ENCODE assay signal across 8 cellular contexts in the genomic region with DNA sequence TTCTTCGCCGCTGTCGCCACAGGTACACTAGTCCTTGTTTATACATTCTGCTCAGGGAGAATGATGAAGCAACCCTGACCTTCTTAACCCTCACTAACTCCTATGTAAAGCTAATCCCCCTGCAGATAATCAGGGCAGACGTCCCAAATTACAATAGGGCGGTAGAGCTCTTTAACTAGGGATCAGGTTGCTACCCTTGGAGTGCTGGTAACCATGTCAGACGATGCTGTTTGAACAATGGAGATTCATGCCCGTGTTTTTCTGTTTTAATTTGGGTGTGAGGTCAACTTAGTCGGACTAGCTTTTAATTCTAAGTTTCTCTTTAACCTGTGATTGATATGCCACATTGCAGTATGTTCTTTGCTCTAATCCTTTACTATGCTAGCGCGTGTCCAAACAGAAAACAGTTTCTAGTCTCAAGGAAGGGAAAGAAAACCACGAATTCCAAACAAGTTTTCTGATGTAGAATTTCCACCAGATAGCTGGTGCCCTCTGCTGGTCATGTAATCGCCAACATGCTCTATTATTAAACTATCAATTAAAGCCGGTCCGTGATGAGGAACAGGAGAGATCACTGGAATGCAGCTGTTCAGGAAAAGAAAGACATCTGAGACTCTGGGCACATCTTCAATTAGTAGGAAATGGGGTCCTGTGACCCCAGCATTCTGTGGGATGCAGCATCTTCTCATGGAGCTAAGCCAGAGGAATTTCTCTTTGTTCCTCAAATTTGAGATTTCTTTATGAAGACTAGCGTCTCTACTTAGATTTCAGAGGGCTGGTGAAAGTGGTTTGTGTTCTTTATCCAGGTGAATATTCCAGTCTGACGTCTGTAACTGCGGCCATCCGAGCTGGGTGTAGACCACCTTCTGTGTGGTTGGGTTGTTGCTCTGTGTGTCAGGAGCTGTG. TPM values are rescaled to one million over a fixed set of nuclear protein-coding genes. Genes with fewer than 3 reads are reported as not detected.
A peak's percentile ranks its signal among the peaks of the same experiment; 100 is the strongest.
DNase-seq lines count a peak whose midpoint lies in the region; ATAC-seq and TF ChIP-seq lines count a peak whose summit lies in the region.

No MANE protein-coding gene starts in this region.

- H3K36me3 Mint-ChIP-seq in CD4-positive, alpha-beta memory T cell: no peaks in the 10 kb centered on the region
- no peaks in the 10 kb centered on the region for H3K36me3 Mint-ChIP-seq in neural crest cell (ENCODE audit: low read depth)

- peaks cover 14 to 39% (median 21%) of the 10 kb centered on the region in 4 donors for H3K4me1 Mint-ChIP-seq in CD4-positive, alpha-beta memory T cell
- peaks cover 30% of the 10 kb centered on the region for H3K4me1 Mint-ChIP-seq in neural crest cell

- H3K36me3 ChIP-seq in CD4-positive, alpha-beta memory T cell (ENCODE audit: insufficient read depth, low read length): no peaks in the 10 kb centered on the region
- H3K36me3 ChIP-seq in OCI-LY1 (ENCODE audit: insufficient read depth, low read length): no peaks in the 10 kb centered on the region
- peaks cover 0 to 10% (median 0%) of the 10 kb centered on the region in 3 donors for H3K36me3 ChIP-seq in tibial nerve

- H3K4me2 ChIP-seq in OCI-LY1 (ENCODE audit: low read length): no peak overlapping the region

- H3K9me2 ChIP-seq in OCI-LY1 (ENCODE audit: low read depth, low read length): no peaks in the 10 kb centered on the region

- TF ChIP-seq CTCF in OCI-LY1 (IDR thresholded peaks at IDR 0.05; ENCODE audit: low read length) (peak; percentile 82), foreskin keratinocyte (conservative IDR thresholded peaks at IDR 0.05) (peak; percentile 89), neural crest cell (conservative IDR thresholded peaks at IDR 0.05) (peak; percentile 92), tibial nerve (IDR thresholded peaks at IDR 0.05) (peak; percentile 63 to 93 (median 80))

- peaks cover 9 to 15% of the 10 kb centered on the region in 2 donors for H3K27me3 Mint-ChIP-seq in CD4-positive, alpha-beta memory T cell
- no peaks in the 10 kb centered on the region for H3K27me3 Mint-ChIP-seq in neural crest cell (ENCODE audit: low read depth)

- H3K9ac ChIP-seq in OCI-LY1 (ENCODE audit: low read length): no peak overlapping the region

- peak; percentile 25 for ATAC-seq in foreskin keratinocyte

- H3K27ac Mint-ChIP-seq in CD4-positive, alpha-beta memory T cell: peak overlapping the region in 2 of 7 donors; percentile 38 to 73
- peak overlapping the region; percentile 60 for H3K27ac Mint-ChIP-seq in neural crest cell (ENCODE audit: unreplicated experiment)

- no peak for TF ChIP-seq EP300 in tibial nerve (IDR thresholded peaks at IDR 0.05)

- POLR2A ChIA-PET in CD4-positive, alpha-beta memory T cell (lab: Charles Lee; ENCODE audit: partially characterized antibody): interaction anchor here (1.1 to 2.7 kb wide), 6 partner anchors 16 to 85 kb away, joined by 3 to 36 read pairs (median 8); no protein-coding TSS in a partner anchor

- H4K20me1 ChIP-seq in OCI-LY1 (ENCODE audit: insufficient read depth, low read length): no peaks in the 10 kb centered on the region

- CTCF ChIA-PET in CD4-positive, alpha-beta memory T cell (lab: Charles Lee; ENCODE audit: partially characterized antibody): interaction anchor here (0.7 to 13.4 kb wide), 32 partner anchors 9 to 190 kb away, joined by 3 to 468 read pairs (median 4); partner anchors contain the start of gene VAMP3

- TF ChIP-seq POLR2A in tibial nerve (IDR thresholded peaks at IDR 0.05): no peak

- H3K9me3 ChIP-seq in CD4-positive, alpha-beta memory T cell (ENCODE audit: control insufficient read depth in 1 of 2, low read length in 2 of 2): no peaks in the 10 kb centered on the region
- H3K9me3 ChIP-seq in OCI-LY1 (ENCODE audit: low read length): no peaks in the 10 kb centered on the region
- H3K9me3 ChIP-seq in tibial nerve: no peaks in the 10 kb centered on the region

- H3K4me1 ChIP-seq in CD4-positive, alpha-beta memory T cell (ENCODE audit: insufficient read depth, low read length): peaks cover 34% of the 10 kb centered on the region
- H3K4me1 ChIP-seq in OCI-LY1 (ENCODE audit: insufficient read depth, low read length, severe bottlenecking) (no peaks in the 10 kb centered on the region), foreskin keratinocyte (no peaks in the 10 kb centered on the region), tibial nerve (peaks cover 0 to 21% (median 5%) of the 10 kb centered on the region in 4 donors)

- no peak overlapping the region for H3K27ac ChIP-seq in CD4-positive, alpha-beta memory T cell (ENCODE audit: low read depth, low read length)
- H3K27ac ChIP-seq in OCI-LY1 (ENCODE audit: low read depth, low read length, poor library complexity, severe bottlenecking) (no peak overlapping the region), foreskin keratinocyte (no peak overlapping the region), tibial nerve (peak overlapping the region in 2 of 4 donors; percentile 34 to 52)

- no peak overlapping the region for H3K4me3 ChIP-seq in CD4-positive, alpha-beta memory T cell (ENCODE audit: low read length in 2 of 2)
- H3K4me3 ChIP-seq in OCI-LY1 (ENCODE audit: low read depth, low read length, poor library complexity, severe bottlenecking): no peak overlapping the region
- peak overlapping the region in 2 of 4 donors; percentile 20 to 30 for H3K4me3 ChIP-seq in tibial nerve

- no peaks in the 10 kb centered on the region for H3F3A ChIP-seq in OCI-LY1 (ENCODE audit: insufficient read depth, low read length)

- no peaks in the 10 kb centered on the region for H3K9me3 Mint-ChIP-seq in CD4-positive, alpha-beta memory T cell
- H3K9me3 Mint-ChIP-seq in neural crest cell: no peaks in the 10 kb centered on the region

- WGBS in tibial nerve, 2 donors: 28 to 33% methylated on average over 18 of the region's 18 CpGs

- H3K79me2 ChIP-seq in OCI-LY1 (ENCODE audit: insufficient read depth, low read length): no peaks in the 10 kb centered on the region

- no peaks in the 10 kb centered on the region for H3K27me3 ChIP-seq in CD4-positive, alpha-beta memory T cell (ENCODE audit: insufficient read depth, low read length)
- no peaks in the 10 kb centered on the region for H3K27me3 ChIP-seq in OCI-LY1 (ENCODE audit: insufficient read depth, low read length)
- no peaks in the 10 kb centered on the region for H3K27me3 ChIP-seq in foreskin keratinocyte
- no peaks in the 10 kb centered on the region for H3K27me3 ChIP-seq in tibial nerve

- intact Hi-C loops in CD4-positive, alpha-beta memory T cell (cut with micrococcal nuclease): loop anchor here (1.0 to 5.0 kb wide), 3 partner anchors 48 to 150 kb away; no protein-coding TSS in a partner anchor

- no peak overlapping the region for H2AFZ ChIP-seq in OCI-LY1 (ENCODE audit: low read length)

- peak; percentile 42 to 53 (median 46) for DNase-seq in CD4-positive, alpha-beta memory T cell
- DNase-seq in HT-29 (ENCODE audit: low spot score): peak; percentile 85
- peak; percentile 32 for DNase-seq in activated gamma-delta T cell treated with anti-CD3 and anti-CD28 coated beads, Interleukin-2, amount 50 U/mL, for 16 hours (ENCODE audit: low read depth)
- peak in 1 of 2 donors; percentile 57 for DNase-seq in foreskin keratinocyte
- DNase-seq in neural crest cell (ENCODE audit: low read depth, low spot score): peak; percentile 69
- DNase-seq in tibial nerve (ENCODE audit: low spot score in 2 of 2): peak; percentile 50 to 94
- no peak for DNase-seq in epidermal melanocyte (ENCODE audit: insufficient read length, low spot score)

- peak overlapping the region in 6 of 8 donors; percentile 55 to 79 (median 62) for H3K4me3 Mint-ChIP-seq in CD4-positive, alpha-beta memory T cell
- H3K4me3 Mint-ChIP-seq in neural crest cell: peak overlapping the region; percentile 42

RNA-seq across cellular contexts. Expression of gene VAMP3, which starts 18.3 kb away (rescaled TPM):
- total RNA-seq in CD4-positive, alpha-beta memory T cell: 10 to 100 TPM; 53.3 to 67.0 TPM
- 10 to 100 TPM; 45.6 to 50.5 TPM for polyA plus RNA-seq in CD4-positive, alpha-beta memory T cell
- 49.2 and 50.7 TPM in 2 replicates for total RNA-seq in HT-29 (2014; rRNA removed; shearing (Covaris generic))
- total RNA-seq in foreskin keratinocyte: 119 and 125 TPM in 2 replicates
- polyA plus RNA-seq in foreskin keratinocyte: 87.3 and 89.3 TPM in 2 replicates
- 63.9 and 64.4 TPM in 2 replicates for total RNA-seq in neural crest cell
- total RNA-seq in tibial nerve: 100 to 1,000 TPM in 2 of 4 donors, 10 to 100 TPM in 2; 86.1 to 147 (median 107) TPM

RNA-seq across cellular contexts. Expression of gene PER3, which starts 31.3 kb away (rescaled TPM):
- 1 to 10 TPM; 7.4 to 7.9 TPM for total RNA-seq in CD4-positive, alpha-beta memory T cell
- 1 to 10 TPM; 3.5 to 4.9 TPM for polyA plus RNA-seq in CD4-positive, alpha-beta memory T cell
- 3.2 and 3.9 TPM in 2 replicates for total RNA-seq in HT-29 (2014; rRNA removed; shearing (Covaris generic))
- total RNA-seq in foreskin keratinocyte: 6.9 and 9.9 TPM in 2 replicates
- polyA plus RNA-seq in foreskin keratinocyte: 1.2 and 2.5 TPM in 2 replicates
- total RNA-seq in neural crest cell: 5.3 and 5.6 TPM in 2 replicates
- 10 to 100 TPM; 21.6 to 49.8 (median 35.8) TPM for total RNA-seq in tibial nerve
